Comparison of ENCODE assay signal across 26 cellular contexts in genomic region chr5:5128766-5129165, GRCh38. TPM values are rescaled to one million over a fixed set of nuclear protein-coding genes. Genes with fewer than 3 reads are reported as not detected.
"Had no signal": no experiment of that assay in that cellular context is flagged by ENCODE, and none has a peak within 500 bp of the region (broad histone marks: within the 10 kb centered on the region; RNA-seq: fewer than 3 reads in every experiment).

No MANE protein-coding gene starts in this region.

- H3K4me3 ChIP-seq: colonic mucosa, esophagus muscularis mucosa, heart right ventricle, left lung, neural progenitor cell, smooth muscle cell, suprapubic skin, transverse colon had no signal

- H3K4me1 ChIP-seq: colonic mucosa, esophagus muscularis mucosa, foreskin keratinocyte, heart right ventricle, left lung, neural progenitor cell, parathyroid adenoma, suprapubic skin, transverse colon had no signal

- H3K9me3 ChIP-seq: colonic mucosa, left lung, suprapubic skin, transverse colon had no signal

- H3K27me3 ChIP-seq: colonic mucosa, foreskin keratinocyte, neural progenitor cell, suprapubic skin, transverse colon had no signal

- DNase-seq: colonic mucosa; dermis blood vessel endothelial cell; effector memory CD4-positive, alpha-beta T cell; foreskin keratinocyte; glutamatergic neuron; heart right ventricle; hippocampal formation; left cardiac atrium; left lung; mammary epithelial cell; mesendoderm; midbrain; naive thymus-derived CD4-positive, alpha-beta T cell; stimulated activated CD4-positive, alpha-beta T cell treated with anti-CD3 and anti-CD28 coated beads, Interleukin-12 subunit alpha, Interleukin-12 subunit beta, amount 100 ng/mL, for 4 hours; stimulated activated CD4-positive, alpha-beta T cell treated with anti-CD3 and anti-CD28 coated beads, Interleukin-1b, Interleukin-23, amount 100 ng/mL, for 48 hours; stimulated activated CD4-positive, alpha-beta T cell treated with anti-CD3 and anti-CD28 coated beads, Interleukin-4, amount 100 ng/mL, for 1 hour; stimulated activated CD8-positive, alpha-beta memory T cell treated with anti-CD3 and anti-CD28 coated beads, Interleukin-4, amount 100 ng/mL, for 48 hours; stimulated activated naive CD4-positive, alpha-beta T cell; stimulated activated naive CD8-positive, alpha-beta T cell treated with anti-CD3 and anti-CD28 coated beads, Interleukin-15, amount 100 ng/mL, for 72 hours; transverse colon had no signal

- H3K36me3 ChIP-seq: colonic mucosa, esophagus muscularis mucosa, heart right ventricle, left lung, neural progenitor cell, suprapubic skin, transverse colon had no signal

- H3K27ac ChIP-seq: colonic mucosa, esophagus muscularis mucosa, foreskin keratinocyte, heart right ventricle, left lung, neural progenitor cell, parathyroid adenoma, suprapubic skin, transverse colon had no signal

RNA-seq across cellular contexts. Expression of gene ADAMTS16, which starts 11.4 kb away (rescaled TPM):
- total RNA-seq: dermis blood vessel endothelial cell; endothelial cell of umbilical vein; foreskin keratinocyte; mammary epithelial cell; naive thymus-derived CD4-positive, alpha-beta T cell had no signal
- polyA plus RNA-seq: endothelial cell of umbilical vein; foreskin keratinocyte; mammary epithelial cell; naive thymus-derived CD4-positive, alpha-beta T cell had no signal
